ENCODE assay signal across 36 cellular contexts in the genomic region with DNA sequence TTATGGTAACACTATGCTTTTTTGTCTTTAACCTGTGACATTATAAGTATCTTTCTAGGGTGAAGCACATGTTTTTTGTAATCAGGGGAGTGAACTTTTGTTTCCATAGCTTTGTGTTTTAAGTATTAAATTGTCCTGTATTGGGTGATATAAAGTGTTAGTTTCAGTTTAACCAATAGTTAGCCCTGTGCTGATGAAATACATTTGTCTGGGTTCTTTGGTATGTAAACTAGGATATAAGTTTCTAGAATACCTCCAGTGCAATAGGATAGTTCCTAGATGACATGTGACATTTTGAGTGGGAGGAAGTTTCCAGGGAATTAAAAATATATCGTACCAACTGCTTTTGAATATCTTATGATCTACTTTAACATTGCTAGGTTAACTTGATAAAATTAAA.
"Had no signal": no experiment of that assay in that cellular context is flagged by ENCODE, and none has a peak within 500 bp of the region (broad histone marks: within the 10 kb centered on the region; RNA-seq: fewer than 3 reads in every experiment).

No MANE protein-coding gene starts in this region.

- H3K27ac Mint-ChIP-seq: activated naive CD4-positive, alpha-beta T cell treated with anti-CD3 and anti-CD28 coated beads, Interleukin-2, amount 10 ng/mL, durations not matched to agents 7 days and 5 days; activated naive CD8-positive, alpha-beta T cell treated with anti-CD3 and anti-CD28 coated beads, Interleukin-2, amount 10 ng/mL, durations not matched to agents 7 days and 5 days; activated T-helper 1 cell treated with anti-CD3 and anti-CD28 coated beads, Interleukin-12 subunit alpha, Interleukin-12 subunit beta, Interleukin-2, Interleukin-4 antibody, amounts not matched to agents 30 ng/mL and 10 ng/mL and 1 ng/mL, durations not matched to agents 14 hours and 24 hours and 36 hours; nephron progenitor cell; stimulated activated memory B cell treated with anti-CD40 and anti-IgM and Interleukin-4, amounts not matched to agents 10 μg/mL and 1 μg/mL and 100 μg/mL, for 72 hours; T-helper 17 cell had no signal

- H3K9me3 Mint-ChIP-seq: activated naive CD4-positive, alpha-beta T cell treated with anti-CD3 and anti-CD28 coated beads, Interleukin-2, amount 10 ng/mL, durations not matched to agents 7 days and 5 days; activated naive CD8-positive, alpha-beta T cell treated with anti-CD3 and anti-CD28 coated beads, Interleukin-2, amount 10 ng/mL, durations not matched to agents 7 days and 5 days; activated T-helper 1 cell treated with anti-CD3 and anti-CD28 coated beads, Interleukin-12 subunit alpha, Interleukin-12 subunit beta, Interleukin-2, Interleukin-4 antibody, amounts not matched to agents 30 ng/mL and 10 ng/mL and 1 ng/mL, durations not matched to agents 14 hours and 24 hours and 36 hours; stimulated activated memory B cell treated with anti-CD40 and anti-IgM and Interleukin-4, amounts not matched to agents 10 μg/mL and 1 μg/mL and 100 μg/mL, for 72 hours had no signal

- H3K9me3 ChIP-seq: left ventricle myocardium inferior, mucosa of descending colon, neutrophil, psoas muscle, sigmoid colon, stomach, tibial artery, upper lobe of right lung had no signal

- H3K4me1 ChIP-seq: left ventricle myocardium inferior, parathyroid adenoma, psoas muscle, sigmoid colon, stomach, tibial artery, upper lobe of right lung had no signal

- H3K4me1 Mint-ChIP-seq: activated naive CD4-positive, alpha-beta T cell treated with anti-CD3 and anti-CD28 coated beads, Interleukin-2, amount 10 ng/mL, durations not matched to agents 7 days and 5 days; activated naive CD8-positive, alpha-beta T cell treated with anti-CD3 and anti-CD28 coated beads, Interleukin-2, amount 10 ng/mL, durations not matched to agents 7 days and 5 days; central memory CD8-positive, alpha-beta T cell; nephron progenitor cell; stimulated activated memory B cell treated with anti-CD40 and anti-IgM and Interleukin-4, amounts not matched to agents 10 μg/mL and 1 μg/mL and 100 μg/mL, for 72 hours; T-helper 17 cell had no signal

- FAIRE-seq: bronchial epithelial cell, colon, frontal cortex had no signal

- H3K36me3 ChIP-seq: left ventricle myocardium inferior, neutrophil, sigmoid colon, stomach, tibial artery, upper lobe of right lung, WERI-Rb-1 had no signal

- H3K27me3 Mint-ChIP-seq: activated naive CD4-positive, alpha-beta T cell treated with anti-CD3 and anti-CD28 coated beads, Interleukin-2, amount 10 ng/mL, durations not matched to agents 7 days and 5 days; activated naive CD8-positive, alpha-beta T cell treated with anti-CD3 and anti-CD28 coated beads, Interleukin-2, amount 10 ng/mL, durations not matched to agents 7 days and 5 days; central memory CD8-positive, alpha-beta T cell; T-helper 17 cell had no signal

- ATAC-seq: activated CD4-positive, CD25-positive, alpha-beta regulatory T cell treated with anti-CD3 and anti-CD28 coated beads, Interleukin-2, amount 50 U/mL, for 24 hours; mucosa of descending colon; psoas muscle; stimulated activated memory B cell treated with anti-CD40 and anti-IgM and Interleukin-4, amounts not matched to agents 10 μg/mL and 1 μg/mL and 100 μg/mL, for 72 hours; T-helper 17 cell; upper lobe of right lung had no signal

- H3K9ac ChIP-seq: parathyroid adenoma had no signal

- H3K36me3 Mint-ChIP-seq: activated naive CD4-positive, alpha-beta T cell treated with anti-CD3 and anti-CD28 coated beads, Interleukin-2, amount 10 ng/mL, durations not matched to agents 7 days and 5 days; activated naive CD8-positive, alpha-beta T cell treated with anti-CD3 and anti-CD28 coated beads, Interleukin-2, amount 10 ng/mL, durations not matched to agents 7 days and 5 days; stimulated activated memory B cell treated with anti-CD40 and anti-IgM and Interleukin-4, amounts not matched to agents 10 μg/mL and 1 μg/mL and 100 μg/mL, for 72 hours had no signal

- H3K79me2 ChIP-seq: parathyroid adenoma had no signal

- H3K4me3 ChIP-seq: left ventricle myocardium inferior, lung, mucosa of descending colon, psoas muscle, sigmoid colon, smooth muscle cell, stomach, tibial artery, upper lobe of right lung had no signal

- H3K4me2 ChIP-seq: smooth muscle cell had no signal

- H3K4me3 Mint-ChIP-seq: activated naive CD4-positive, alpha-beta T cell treated with anti-CD3 and anti-CD28 coated beads, Interleukin-2, amount 10 ng/mL, durations not matched to agents 7 days and 5 days; activated naive CD8-positive, alpha-beta T cell treated with anti-CD3 and anti-CD28 coated beads, Interleukin-2, amount 10 ng/mL, durations not matched to agents 7 days and 5 days; activated T-helper 1 cell treated with anti-CD3 and anti-CD28 coated beads, Interleukin-12 subunit alpha, Interleukin-12 subunit beta, Interleukin-2, Interleukin-4 antibody, amounts not matched to agents 30 ng/mL and 10 ng/mL and 1 ng/mL, durations not matched to agents 14 hours and 24 hours and 36 hours; central memory CD8-positive, alpha-beta T cell; nephron progenitor cell; stimulated activated memory B cell treated with anti-CD40 and anti-IgM and Interleukin-4, amounts not matched to agents 10 μg/mL and 1 μg/mL and 100 μg/mL, for 72 hours; T-helper 17 cell had no signal

- H3K27me3 ChIP-seq: neutrophil, sigmoid colon, stomach, tibial artery, upper lobe of right lung had no signal

- DNase-seq: activated CD4-positive, alpha-beta T cell treated with anti-CD3 and anti-CD28 coated beads for 48 hours; activated CD4-positive, alpha-beta T cell treated with anti-CD3 and anti-CD28 coated beads, Interleukin-2, amount 50 U/mL, for 48 hours; activated CD8-positive, alpha-beta memory T cell treated with anti-CD3 and anti-CD28 coated beads for 24 hours; activated gamma-delta T cell; activated naive CD4-positive, alpha-beta T cell treated with anti-CD3 and anti-CD28 coated beads, Interleukin-2, amount 10 ng/mL, durations not matched to agents 7 days and 5 days; activated naive CD8-positive, alpha-beta T cell treated with anti-CD3 and anti-CD28 coated beads, Interleukin-2, amount 10 ng/mL, durations not matched to agents 7 days and 5 days; amygdala; effector CD8-positive, alpha-beta T cell; glutamatergic neuron; islet precursor cell; left ventricle myocardium inferior; mucosa of descending colon; nephron progenitor cell; psoas muscle; sigmoid colon; stimulated activated CD4-positive, alpha-beta T cell treated with anti-CD3 and anti-CD28 coated beads, Interleukin-1b, Interleukin-23, amount 100 ng/mL, for 48 hours; stimulated activated CD4-positive, alpha-beta T cell treated with anti-CD3 and anti-CD28 coated beads, Interleukin-4, amount 100 ng/mL, for 4 hours; stimulated activated CD8-positive, alpha-beta memory T cell treated with anti-CD3 and anti-CD28 coated beads, Interleukin-4, amount 100 ng/mL, for 48 hours; stomach; SW 1271; T-helper 17 cell; T1000; tibial artery; upper lobe of right lung; WERI-Rb-1 had no signal

- H2AFZ ChIP-seq: parathyroid adenoma had no signal

- H3K27ac ChIP-seq: left ventricle myocardium inferior, neutrophil, parathyroid adenoma, psoas muscle, sigmoid colon, stomach, tibial artery, upper lobe of right lung, WERI-Rb-1 had no signal
